23 cellular contexts compared by ENCODE assay signal in the genomic region with DNA sequence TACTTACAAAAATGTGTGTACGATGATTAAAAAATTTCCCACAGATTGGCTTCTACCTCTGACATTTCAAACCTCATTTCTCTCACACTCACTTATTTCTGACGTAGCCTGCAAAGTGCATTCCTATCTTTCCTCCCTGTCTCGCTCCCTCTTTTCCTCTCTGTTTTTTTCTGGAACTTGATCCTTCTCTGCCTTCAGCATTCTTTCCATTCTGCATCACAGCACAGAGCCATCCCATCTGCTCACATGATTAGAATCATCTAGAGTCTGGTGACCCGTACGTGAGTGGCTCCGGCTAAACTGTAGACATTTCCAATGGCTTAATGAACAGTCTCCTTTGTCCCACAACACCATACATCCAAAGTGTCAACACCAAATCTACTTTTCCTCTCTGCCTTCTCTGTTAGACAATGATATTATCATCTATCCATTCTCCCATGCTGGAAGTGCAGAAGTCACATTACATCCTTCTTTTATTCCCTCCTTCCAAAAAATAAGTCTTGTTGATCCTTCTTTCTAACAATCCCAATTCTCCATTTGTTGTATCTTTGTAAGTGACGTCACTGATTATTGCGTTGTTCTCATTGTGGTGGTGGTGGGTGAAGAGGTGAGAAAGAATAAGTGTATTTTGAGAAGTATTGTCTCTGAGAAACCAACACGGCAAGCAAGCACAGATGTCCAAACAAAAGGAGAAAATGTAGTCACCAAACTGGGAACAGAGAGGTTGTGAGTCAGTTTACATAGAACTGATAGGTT. TPM values are rescaled to one million over a fixed set of nuclear protein-coding genes. Genes with fewer than 3 reads are reported as not detected.
DNase-seq lines count a peak whose midpoint lies in the region; FAIRE-seq and TF ChIP-seq lines count a peak whose summit lies in the region.
"Had no signal": no experiment of that assay in that cellular context is flagged by ENCODE, and none has a peak within 500 bp of the region (broad histone marks: within the 10 kb centered on the region; RNA-seq: fewer than 3 reads in every experiment).

No MANE protein-coding gene starts in this region.

- WGBS in hepatocyte (ENCODE audit: low lambda C conversion rate, missing lambda C conversion rate): 80% methylated on average over 9 of the region's 9 CpGs

- H3K4me3 ChIP-seq in astrocyte (ENCODE audit: insufficient read depth, low read depth, low read length) (no peak overlapping the region), hepatocyte (no peak overlapping the region), neural progenitor cell (no peak overlapping the region), A673 (ENCODE audit: low read depth, low read length, poor library complexity, severe bottlenecking) (no peak overlapping the region)
- H3K4me3 ChIP-seq: GM23248, HAP-1, Peyer's patch had no signal

- H3K9me3 Mint-ChIP-seq in astrocyte (ENCODE audit: unreplicated experiment): no peaks in the 10 kb centered on the region
- no peaks in the 10 kb centered on the region for H3K9me3 Mint-ChIP-seq in neural progenitor cell
- H3K9me3 Mint-ChIP-seq in activated CD4-positive, alpha-beta T cell treated with anti-CD3 and anti-CD28 coated beads, Interleukin-2, amount 10 ng/mL, durations not matched to agents 24 days and 14 days: no peaks in the 10 kb centered on the region
- H3K9me3 Mint-ChIP-seq: CD4-positive, alpha-beta T cell had no signal

- DNase-seq in Daoy (ENCODE audit: low read depth) (peak; percentile 12), astrocyte (ENCODE audit: low read depth) (peak; percentile 0), hepatocyte (ENCODE audit: low spot score) (peak; percentile 13), neural progenitor cell (ENCODE audit: low spot score) (peak; percentile 15), A673 (ENCODE audit: low spot score) (no peak), germinal center (ENCODE audit: low spot score) (no peak), NCI-H2029 (lab: John Stamatoyannopoulos, UW) (no peak)
- DNase-seq in activated CD4-positive, alpha-beta T cell treated with anti-CD3 and anti-CD28 coated beads, Interleukin-2, amount 10 ng/mL, durations not matched to agents 24 days and 14 days: no peak
- DNase-seq: Caco-2; CD4-positive, alpha-beta T cell; GM23248; NCI-H1092 treated with DMSO at 0.1 percent for 48 hours; NCI-H146; NCI-H2081; NCI-H510A; NCI-H748 treated with DMSO at 0.1 percent for 48 hours; NK-92 treated with Interleukin-12 subunit alpha and Interleukin-12 subunit beta, amount 100 ng/mL, for 24 hours; Peyer's patch had no signal

- no peak for FAIRE-seq in astrocyte (lab: Jason Lieb, UNC)
- FAIRE-seq: A204.1, GM12891, HTR-8/SVneo had no signal

- H3K4me2 ChIP-seq in astrocyte (ENCODE audit: low read length) (no peak overlapping the region), hepatocyte (no peak overlapping the region), neural progenitor cell (no peak overlapping the region)

- H3K9me3 ChIP-seq in astrocyte (ENCODE audit: insufficient read depth, low read depth, low read length) (no peaks in the 10 kb centered on the region), hepatocyte (ENCODE audit: low read depth) (no peaks in the 10 kb centered on the region), neural progenitor cell (ENCODE audit: low read depth) (no peaks in the 10 kb centered on the region), A673 (ENCODE audit: low read depth, low read length, poor library complexity, severe bottlenecking) (no peaks in the 10 kb centered on the region)
- H3K9me3 ChIP-seq: Caco-2, HAP-1, Peyer's patch had no signal

- no TSS peak for BruUV-seq in A673 (replicated peaks; lab: Mats Ljungman, UMichigan)

- H4K20me1 ChIP-seq in astrocyte (ENCODE audit: insufficient read depth, low read length): no peaks in the 10 kb centered on the region
- H4K20me1 ChIP-seq in hepatocyte (ENCODE audit: insufficient read depth, poor library complexity, severe bottlenecking): no peaks in the 10 kb centered on the region
- no peaks in the 10 kb centered on the region for H4K20me1 ChIP-seq in neural progenitor cell (ENCODE audit: low read depth)

- intact Hi-C loops in A673 (cut with micrococcal nuclease; ENCODE audit: unreplicated experiment): no loop called here
- intact Hi-C loops in activated CD4-positive, alpha-beta T cell treated with anti-CD3 and anti-CD28 coated beads, Interleukin-2, amount 10 ng/mL, durations not matched to agents 24 days and 14 days (cut with micrococcal nuclease): no loop called here

- H3K79me2 ChIP-seq in astrocyte (ENCODE audit: insufficient read depth, low read length) (no peaks in the 10 kb centered on the region), hepatocyte (no peaks in the 10 kb centered on the region), neural progenitor cell (ENCODE audit: low read depth) (no peaks in the 10 kb centered on the region)

- H3K27me3 Mint-ChIP-seq in astrocyte (ENCODE audit: low read depth, unreplicated experiment): no peaks in the 10 kb centered on the region
- peaks cover 3% of the 10 kb centered on the region for H3K27me3 Mint-ChIP-seq in neural progenitor cell (ENCODE audit: insufficient read depth, low read depth)
- no peaks in the 10 kb centered on the region for H3K27me3 Mint-ChIP-seq in activated CD4-positive, alpha-beta T cell treated with anti-CD3 and anti-CD28 coated beads, Interleukin-2, amount 10 ng/mL, durations not matched to agents 24 days and 14 days

- no peaks in the 10 kb centered on the region for H3F3A ChIP-seq in neural progenitor cell (ENCODE audit: low read depth)

- H3K9ac ChIP-seq in astrocyte (ENCODE audit: low read length) (no peak overlapping the region), neural progenitor cell (no peak overlapping the region)
- H3K9ac ChIP-seq: GM23248 had no signal

- H3K27ac ChIP-seq in astrocyte (ENCODE audit: low read depth, low read length): no peak overlapping the region
- H3K27ac ChIP-seq in hepatocyte: no peak overlapping the region
- H3K27ac ChIP-seq in neural progenitor cell: no peak overlapping the region
- no peak overlapping the region for H3K27ac ChIP-seq in A673 (ENCODE audit: low read depth, low read length, poor library complexity, severe bottlenecking)
- H3K27ac ChIP-seq: GM23248, Peyer's patch had no signal

- TF ChIP-seq CTCF in astrocyte (IDR thresholded peaks at IDR 0.05; ENCODE audit: insufficient read depth, low read depth, low read length) (no peak), hepatocyte (IDR thresholded peaks at IDR 0.05; ENCODE audit: poor library complexity) (no peak), neural progenitor cell (IDR thresholded peaks at IDR 0.05) (no peak), A673 (conservative IDR thresholded peaks at IDR 0.05; ENCODE audit: low read depth, low read length) (no peak)

- H3K27ac Mint-ChIP-seq in astrocyte (ENCODE audit: unreplicated experiment): no peak overlapping the region
- H3K27ac Mint-ChIP-seq in neural progenitor cell: no peak overlapping the region
- H3K27ac Mint-ChIP-seq in activated CD4-positive, alpha-beta T cell treated with anti-CD3 and anti-CD28 coated beads, Interleukin-2, amount 10 ng/mL, durations not matched to agents 24 days and 14 days: no peak overlapping the region
- H3K27ac Mint-ChIP-seq: CD4-positive, alpha-beta T cell had no signal

- no peaks in the 10 kb centered on the region for H3K36me3 Mint-ChIP-seq in astrocyte (ENCODE audit: low read depth, unreplicated experiment)
- H3K36me3 Mint-ChIP-seq in neural progenitor cell: no peaks in the 10 kb centered on the region
- no peaks in the 10 kb centered on the region for H3K36me3 Mint-ChIP-seq in activated CD4-positive, alpha-beta T cell treated with anti-CD3 and anti-CD28 coated beads, Interleukin-2, amount 10 ng/mL, durations not matched to agents 24 days and 14 days (ENCODE audit: low read depth)

- POLR2A ChIA-PET in A673 (lab: Charles Lee; ENCODE audit: low non-redundant PET): no interaction called here

- CTCF ChIA-PET in A673 (lab: Charles Lee): no interaction called here

- H3K36me3 ChIP-seq in astrocyte (ENCODE audit: insufficient read depth, low read length): no peaks in the 10 kb centered on the region
- H3K36me3 ChIP-seq in hepatocyte (replicated peaks; ENCODE audit: insufficient read depth, low read depth): no peaks in the 10 kb centered on the region
- H3K36me3 ChIP-seq in neural progenitor cell: no peaks in the 10 kb centered on the region
- no peaks in the 10 kb centered on the region for H3K36me3 ChIP-seq in A673 (ENCODE audit: insufficient read depth, low read length, poor library complexity, severe bottlenecking)
- H3K36me3 ChIP-seq: HAP-1, Peyer's patch had no signal

- no peaks in the 10 kb centered on the region for H3K27me3 ChIP-seq in astrocyte (ENCODE audit: insufficient read depth, low read length)
- H3K27me3 ChIP-seq in hepatocyte: no peaks in the 10 kb centered on the region
- H3K27me3 ChIP-seq in neural progenitor cell: no peaks in the 10 kb centered on the region
- no peaks in the 10 kb centered on the region for H3K27me3 ChIP-seq in A673 (replicated peaks; ENCODE audit: insufficient read depth, low read depth, low read length, poor library complexity)
- H3K27me3 ChIP-seq: Peyer's patch had no signal

- no peaks in the 10 kb centered on the region for H3K9me2 ChIP-seq in hepatocyte (replicated peaks; ENCODE audit: insufficient read depth)

- H2AFZ ChIP-seq in astrocyte (ENCODE audit: low read depth, low read length) (no peak overlapping the region), hepatocyte (no peak overlapping the region), neural progenitor cell (replicated peaks) (no peak overlapping the region)
- H2AFZ ChIP-seq: GM23248 had no signal

- no peaks in the 10 kb centered on the region for H3K4me1 ChIP-seq in astrocyte (ENCODE audit: insufficient read depth, low read length)
- H3K4me1 ChIP-seq in hepatocyte (ENCODE audit: insufficient read depth): no peaks in the 10 kb centered on the region
- H3K4me1 ChIP-seq in neural progenitor cell: no peaks in the 10 kb centered on the region
- H3K4me1 ChIP-seq in A673 (ENCODE audit: insufficient read depth, low read length, poor library complexity, severe bottlenecking): no peaks in the 10 kb centered on the region
- H3K4me1 ChIP-seq: Caco-2, HAP-1, Peyer's patch had no signal

- H3K4me1 Mint-ChIP-seq in astrocyte (ENCODE audit: low read depth, unreplicated experiment): peaks cover 15% of the 10 kb centered on the region
- peaks cover 4% of the 10 kb centered on the region for H3K4me1 Mint-ChIP-seq in neural progenitor cell
- no peaks in the 10 kb centered on the region for H3K4me1 Mint-ChIP-seq in activated CD4-positive, alpha-beta T cell treated with anti-CD3 and anti-CD28 coated beads, Interleukin-2, amount 10 ng/mL, durations not matched to agents 24 days and 14 days

- H3K4me3 Mint-ChIP-seq in astrocyte (ENCODE audit: unreplicated experiment) (no peak overlapping the region), neural progenitor cell (no peak overlapping the region)
- H3K4me3 Mint-ChIP-seq in activated CD4-positive, alpha-beta T cell treated with anti-CD3 and anti-CD28 coated beads, Interleukin-2, amount 10 ng/mL, durations not matched to agents 24 days and 14 days: no peak overlapping the region
- H3K4me3 Mint-ChIP-seq: CD4-positive, alpha-beta T cell had no signal

RNA-seq across cellular contexts. Expression of gene OPRM1, which starts 41.6 kb away (rescaled TPM):
- total RNA-seq in Daoy (2014; rRNA removed; shearing (Covaris generic)): not detected in 2 replicates
- total RNA-seq in astrocyte (not detected in 2 replicates), hepatocyte (not detected in 2 replicates), neural progenitor cell (ENCODE audit: low replicate concordance) (not detected in 2 replicates), A673 (2021) (not detected in 2 replicates)
- not detected in 2 replicates for polyA plus RNA-seq in hepatocyte
- not detected in 2 replicates for total RNA-seq in activated CD4-positive, alpha-beta T cell treated with anti-CD3 and anti-CD28 coated beads, Interleukin-2, amount 10 ng/mL, durations not matched to agents 24 days and 14 days
- total RNA-seq: Caco-2; CD4-positive, alpha-beta T cell; GM23248; Peyer's patch had no signal
- polyA plus RNA-seq: BJ, GM23248 had no signal

Comparison
In these comparisons a context has a peak if more than half of its experiments do, and no peak if none do; other contexts are left out.
1. DNase-seq: peak in Daoy (single experiment), astrocyte (single experiment), hepatocyte (single experiment) and neural progenitor cell (single experiment); none in A673 (single experiment), germinal center (single experiment), activated CD4-positive, alpha-beta T cell treated with anti-CD3 and anti-CD28 coated beads, Interleukin-2, amount 10 ng/mL, durations not matched to agents 24 days and 14 days (single experiment) and NCI-H2029 (single experiment).